Comparison of ENCODE assay signal across 7 cellular contexts in the genomic region with DNA sequence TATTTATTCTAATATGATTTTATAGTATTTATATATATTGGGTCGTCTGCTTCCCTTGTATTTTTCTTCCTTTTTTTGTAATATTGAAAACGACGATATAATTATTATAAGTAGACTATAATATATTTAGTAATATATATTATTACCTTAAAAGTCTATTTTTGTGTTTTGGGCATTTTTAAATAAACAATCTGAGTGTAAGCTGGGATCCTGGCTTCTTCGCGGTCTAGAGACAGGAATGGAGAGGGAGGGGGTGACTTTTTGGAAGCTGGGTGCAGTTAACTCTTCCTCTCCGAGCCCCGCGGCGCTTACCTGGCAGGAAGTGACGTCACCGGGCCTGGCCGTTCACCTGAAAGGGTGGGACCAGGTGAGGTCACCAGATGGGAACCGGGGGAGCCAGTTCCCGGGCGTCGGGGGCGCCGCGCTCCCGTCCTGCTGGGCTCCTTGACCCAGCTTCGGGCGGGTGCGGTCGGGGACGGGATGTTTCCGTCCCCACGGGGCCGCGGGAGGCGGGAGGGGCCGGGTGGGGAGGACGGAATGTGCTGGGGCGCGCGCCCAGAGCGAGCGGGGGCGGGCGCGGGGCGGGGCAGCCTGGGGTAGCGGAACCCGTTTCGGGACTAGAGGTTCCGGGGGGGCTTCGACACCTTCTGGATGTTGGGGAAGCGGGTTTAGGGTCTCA. TPM values are rescaled to one million over a fixed set of nuclear protein-coding genes. Genes with fewer than 3 reads are reported as not detected.
DNase-seq lines count a peak whose midpoint lies in the region; ATAC-seq, FAIRE-seq and TF ChIP-seq lines count a peak whose summit lies in the region.

No MANE protein-coding gene starts in this region.

- FAIRE-seq in colon (lab: Jason Lieb, UNC), result peak; percentile 69

- no peaks in the 10 kb centered on the region for H3K9me3 Mint-ChIP-seq in activated CD4-positive, alpha-beta T cell treated with anti-CD3 and anti-CD28 coated beads, Interleukin-2, amount 10 ng/mL, durations not matched to agents 24 days and 14 days

- H3K4me1 ChIP-seq in left lung, result peaks cover 11 to 62% of the 10 kb centered on the region in 2 donors

- intact Hi-C loops in activated CD4-positive, alpha-beta T cell treated with anti-CD3 and anti-CD28 coated beads, Interleukin-2, amount 10 ng/mL, durations not matched to agents 24 days and 14 days (cut with micrococcal nuclease), result no loop called here
- intact Hi-C loops in left lung (cut with DNase I), result no loop called here

- peak overlapping the region; percentile 88 for H3K27ac Mint-ChIP-seq in activated CD4-positive, alpha-beta T cell treated with anti-CD3 and anti-CD28 coated beads, Interleukin-2, amount 10 ng/mL, durations not matched to agents 24 days and 14 days

- peak overlapping the region; percentile 87 for H3K4me3 Mint-ChIP-seq in activated CD4-positive, alpha-beta T cell treated with anti-CD3 and anti-CD28 coated beads, Interleukin-2, amount 10 ng/mL, durations not matched to agents 24 days and 14 days

- H3K27me3 ChIP-seq in left lung, result peaks cover 0 to 12% of the 10 kb centered on the region in 2 donors

- no peak for TF ChIP-seq CTCF in left lung (IDR thresholded peaks at IDR 0.05)

- in situ Hi-C loops in GM18951 (cut with MboI; ENCODE audit: low sequenced_read_pairs, unreplicated experiment), result no loop called here

- peak; percentile 68 for TF ChIP-seq POLR2A in GM18951 (IDR thresholded peaks at IDR 0.05; ENCODE audit: extremely low read depth, insufficient read depth, insufficient read length)

- peak overlapping the region; percentile 99 to 100 for H3K4me3 ChIP-seq in left lung

- no peaks in the 10 kb centered on the region for H3K27me3 Mint-ChIP-seq in activated CD4-positive, alpha-beta T cell treated with anti-CD3 and anti-CD28 coated beads, Interleukin-2, amount 10 ng/mL, durations not matched to agents 24 days and 14 days

- ATAC-seq in left lung (peak; percentile 26), HG02938 (IDR thresholded peaks at IDR 0.05; ENCODE audit: unreplicated experiment) (no peak)

- peaks cover 32% of the 10 kb centered on the region for H3K36me3 Mint-ChIP-seq in activated CD4-positive, alpha-beta T cell treated with anti-CD3 and anti-CD28 coated beads, Interleukin-2, amount 10 ng/mL, durations not matched to agents 24 days and 14 days (ENCODE audit: low read depth)

- H3K4me1 Mint-ChIP-seq in activated CD4-positive, alpha-beta T cell treated with anti-CD3 and anti-CD28 coated beads, Interleukin-2, amount 10 ng/mL, durations not matched to agents 24 days and 14 days, result peaks cover 47% of the 10 kb centered on the region

- H3K36me3 ChIP-seq in left lung, result peaks cover 9 to 21% of the 10 kb centered on the region in 2 donors

- H3K27ac ChIP-seq in left lung, result peak overlapping the region; percentile 98 to 100

- H3K9me3 ChIP-seq in left lung, result no peaks in the 10 kb centered on the region

- DNase-seq in NCI-H2107 treated with DMSO at 0.1 percent for 48 hours (lab: John Stamatoyannopoulos, UW; ENCODE audit: unreplicated experiment) (peak; percentile 77), left lung (peak; percentile 95 to 98)
- peak; percentile 93 for DNase-seq in activated CD4-positive, alpha-beta T cell treated with anti-CD3 and anti-CD28 coated beads, Interleukin-2, amount 10 ng/mL, durations not matched to agents 24 days and 14 days
- DNase-seq in stimulated activated CD4-positive, alpha-beta T cell treated with anti-CD3 and anti-CD28 coated beads, Interleukin-2, amount 100 ng/mL, for 48 hours, result peak; percentile 64 to 75

RNA-seq across cellular contexts. Expression of gene ZFP36, which starts 2.7 kb away (rescaled TPM):
- total RNA-seq in activated CD4-positive, alpha-beta T cell treated with anti-CD3 and anti-CD28 coated beads, Interleukin-2, amount 10 ng/mL, durations not matched to agents 24 days and 14 days, result 35.7 and 39.9 TPM in 2 replicates
- total RNA-seq in left lung, result 100 to 1,000 TPM; 165 to 172 TPM

RNA-seq across cellular contexts. Expression of gene PLEKHG2, which starts 3.1 kb away (rescaled TPM):
- total RNA-seq in activated CD4-positive, alpha-beta T cell treated with anti-CD3 and anti-CD28 coated beads, Interleukin-2, amount 10 ng/mL, durations not matched to agents 24 days and 14 days, result 42.0 and 46.1 TPM in 2 replicates
- total RNA-seq in left lung, result 10 to 100 TPM; 39.5 to 50.8 TPM

RNA-seq across cellular contexts. Expression of gene MED29, which starts 18.2 kb away (rescaled TPM):
- 36.0 and 38.7 TPM in 2 replicates for total RNA-seq in activated CD4-positive, alpha-beta T cell treated with anti-CD3 and anti-CD28 coated beads, Interleukin-2, amount 10 ng/mL, durations not matched to agents 24 days and 14 days
- total RNA-seq in left lung, result 10 to 100 TPM; 29.7 to 32.7 TPM

RNA-seq across cellular contexts. Expression of gene PAF1, which starts 18.4 kb away (rescaled TPM):
- total RNA-seq in activated CD4-positive, alpha-beta T cell treated with anti-CD3 and anti-CD28 coated beads, Interleukin-2, amount 10 ng/mL, durations not matched to agents 24 days and 14 days, result 47.1 and 50.6 TPM in 2 replicates
- 10 to 100 TPM; 31.0 to 36.1 TPM for total RNA-seq in left lung

RNA-seq across cellular contexts. Expression of gene RPS16, which starts 26.4 kb away (rescaled TPM):
- 2,597 and 2,671 TPM in 2 replicates for total RNA-seq in activated CD4-positive, alpha-beta T cell treated with anti-CD3 and anti-CD28 coated beads, Interleukin-2, amount 10 ng/mL, durations not matched to agents 24 days and 14 days
- 1,000 to 10,000 TPM; 1,507 to 1,549 TPM for total RNA-seq in left lung
